ENCODE assay signal across 20 cellular contexts in genomic region chr17:28507567-28508195, GRCh38. TPM values are rescaled to one million over a fixed set of nuclear protein-coding genes. Genes with fewer than 3 reads are reported as not detected.
DNase-seq lines count a peak whose midpoint lies in the region; ATAC-seq, FAIRE-seq and TF ChIP-seq lines count a peak whose summit lies in the region.
"Had no signal": no experiment of that assay in that cellular context is flagged by ENCODE, and none has a peak within 500 bp of the region (broad histone marks: within the 10 kb centered on the region; RNA-seq: fewer than 3 reads in every experiment).

No MANE protein-coding gene starts in this region.

- H3K9ac ChIP-seq in HepG2 (ENCODE audit: insufficient read depth, low read depth, low read length) = no peak overlapping the region

- POLR2A ChIA-PET in HepG2 (lab: Yijun Ruan, JAX) = no interaction called here

- H3K36me3 Mint-ChIP-seq in activated T-cell treated with anti-CD3 and anti-CD28 coated beads, Interleukin-2, amount 50 U/mL, for 72 hours (ENCODE audit: insufficient read depth in 2 of 2) = no peaks in the 10 kb centered on the region
- no peaks in the 10 kb centered on the region for H3K36me3 Mint-ChIP-seq in stimulated activated memory B cell treated with anti-CD40 and anti-IgM and Interleukin-4, amounts not matched to agents 10 μg/mL and 1 μg/mL and 100 μg/mL, for 72 hours
- H3K36me3 Mint-ChIP-seq: CD4-positive, CD25-positive, alpha-beta regulatory T cell; mesothelial cell of epicardium had no signal

- no peaks in the 10 kb centered on the region for H3K9me3 Mint-ChIP-seq in activated T-cell treated with anti-CD3 and anti-CD28 coated beads, Interleukin-2, amount 50 U/mL, for 72 hours
- no peaks in the 10 kb centered on the region for H3K9me3 Mint-ChIP-seq in stimulated activated memory B cell treated with anti-CD40 and anti-IgM and Interleukin-4, amounts not matched to agents 10 μg/mL and 1 μg/mL and 100 μg/mL, for 72 hours
- H3K9me3 Mint-ChIP-seq: activated T-helper 2 cell treated with anti-CD3 and anti-CD28 coated beads, Interferon-gamma antibody, Interleukin-2, Interleukin-4, amounts not matched to agents 10 μg/mL and 5 μg/mL and 100 μg/mL, durations not matched to agents 14 hours and 24 hours and 36 hours; CD4-positive, CD25-positive, alpha-beta regulatory T cell; mesothelial cell of epicardium; neural crest cell had no signal

- intact Hi-C loops in HepG2 (cut with micrococcal nuclease; ENCODE audit: unreplicated experiment) (no loop called here), right lobe of liver (cut with DNase I) (no loop called here), breast epithelium (cut with DNase I; ENCODE audit: low total_unique reads) (no loop called here), left colon (cut with DNase I, micrococcal nuclease) (no loop called here)

- no TSS peak for BruUV-seq in HepG2 (replicated peaks; lab: Mats Ljungman, UMichigan)

- no peak overlapping the region for H3K4me2 ChIP-seq in HepG2 (ENCODE audit: low read depth, low read length)
- H3K4me2 ChIP-seq: A549 had no signal

- TF ChIP-seq EP300 in HepG2 (IDR thresholded peaks at IDR 0.05; ENCODE audit: low read depth in 2 of 2, low read length in 2 of 2) (no peak), HepG2 (CRISPR knock-in tag; IDR thresholded peaks at IDR 0.05; ENCODE audit: borderline replicate concordance) (no peak)

- CTCF ChIA-PET in HepG2 (lab: Yijun Ruan, JAX; ENCODE audit: low intra/inter-chr PET ratio, low total read pairs) = no interaction called here

- no peak for DNase-seq in HepG2 (ENCODE audit: low spot score)
- DNase-seq in right lobe of liver = no peak
- DNase-seq in breast epithelium (ENCODE audit: low spot score in 2 of 2) = peak in 1 of 2 donors; percentile 52
- peak in 1 of 2 donors; percentile 50 for DNase-seq in left colon
- DNase-seq in activated T-cell treated with anti-CD3 and anti-CD28 coated beads, Interleukin-2, amount 50 U/mL, for 72 hours = no peak
- no peak for DNase-seq in SIG-M5 (lab: John Stamatoyannopoulos, UW)
- no peak for DNase-seq in epidermal melanocyte (ENCODE audit: insufficient read length, low spot score)
- DNase-seq: activated CD4-positive, CD25-positive, alpha-beta regulatory T cell treated with anti-CD3 and anti-CD28 coated beads, Interleukin-2, amount 50 U/mL, for 72 hours; CD4-positive, CD25-positive, alpha-beta regulatory T cell; DMS79; NCI-H2029 had no signal

- H3K27me3 Mint-ChIP-seq in activated T-cell treated with anti-CD3 and anti-CD28 coated beads, Interleukin-2, amount 50 U/mL, for 72 hours (ENCODE audit: low read depth) = peaks cover 8% of the 10 kb centered on the region
- H3K27me3 Mint-ChIP-seq in stimulated activated memory B cell treated with anti-CD40 and anti-IgM and Interleukin-4, amounts not matched to agents 10 μg/mL and 1 μg/mL and 100 μg/mL, for 72 hours = peaks cover 50% of the 10 kb centered on the region

- H2AFZ ChIP-seq in HepG2 (ENCODE audit: low read length) = no peak overlapping the region

- H3K4me3 ChIP-seq in HepG2 (replicated peaks in 1 of 3; ENCODE audit: insufficient read depth in 1 of 3, low read depth in 2 of 3, low read length in 3 of 3) (no peak overlapping the region), right lobe of liver (no peak overlapping the region), breast epithelium (peak overlapping the region in 2 of 3 donors; percentile 21 to 48)
- H3K4me3 ChIP-seq: A549, thoracic aorta had no signal

- ATAC-seq in HepG2 (peak; percentile 21; the same call in 1 of the 3 replicates), right lobe of liver (no peak), left colon (peak; percentile 76)
- ATAC-seq in activated T-cell treated with anti-CD3 and anti-CD28 coated beads, Interleukin-2, amount 50 U/mL, for 72 hours (replicated peaks in 1 of 2) = no peak
- no peak for ATAC-seq in stimulated activated memory B cell treated with anti-CD40 and anti-IgM and Interleukin-4, amounts not matched to agents 10 μg/mL and 1 μg/mL and 100 μg/mL, for 72 hours

- TF ChIP-seq CTCF in HepG2 (CRISPR knock-in tag; IDR thresholded peaks at IDR 0.05) = no peak
- TF ChIP-seq CTCF in right lobe of liver (IDR thresholded peaks at IDR 0.05) = no peak
- no peak for TF ChIP-seq CTCF in breast epithelium (IDR thresholded peaks at IDR 0.05)

- H3K4me3 Mint-ChIP-seq in activated T-cell treated with anti-CD3 and anti-CD28 coated beads, Interleukin-2, amount 50 U/mL, for 72 hours = no peak overlapping the region
- H3K4me3 Mint-ChIP-seq in stimulated activated memory B cell treated with anti-CD40 and anti-IgM and Interleukin-4, amounts not matched to agents 10 μg/mL and 1 μg/mL and 100 μg/mL, for 72 hours = no peak overlapping the region
- H3K4me3 Mint-ChIP-seq: CD4-positive, CD25-positive, alpha-beta regulatory T cell; mesothelial cell of epicardium; neural crest cell had no signal

- no peak for FAIRE-seq in HepG2 (lab: Jason Lieb, UNC)
- FAIRE-seq: A549 had no signal

- WGBS in HepG2 (ENCODE audit: low lambda C conversion rate) = 31% methylated on average over 8 of the region's 24 CpGs
- 45% methylated on average over 9 of the region's 24 CpGs for WGBS in right lobe of liver (ENCODE audit: insufficient coverage, low coverage, low lambda C conversion rate, missing lambda C conversion rate)

- TF ChIP-seq RAD21 in HepG2 (CRISPR knock-in tag; IDR thresholded peaks at IDR 0.05) = no peak

- no peaks in the 10 kb centered on the region for H3K9me3 ChIP-seq in HepG2 (ENCODE audit: low read length)
- no peaks in the 10 kb centered on the region for H3K9me3 ChIP-seq in right lobe of liver
- H3K9me3 ChIP-seq in breast epithelium = no peaks in the 10 kb centered on the region
- H3K9me3 ChIP-seq: A549, thoracic aorta had no signal

- H3K79me2 ChIP-seq in HepG2 (ENCODE audit: insufficient read depth, low read length) = no peaks in the 10 kb centered on the region

- H3K4me1 Mint-ChIP-seq in activated T-cell treated with anti-CD3 and anti-CD28 coated beads, Interleukin-2, amount 50 U/mL, for 72 hours (ENCODE audit: low read depth) = no peaks in the 10 kb centered on the region
- no peaks in the 10 kb centered on the region for H3K4me1 Mint-ChIP-seq in stimulated activated memory B cell treated with anti-CD40 and anti-IgM and Interleukin-4, amounts not matched to agents 10 μg/mL and 1 μg/mL and 100 μg/mL, for 72 hours
- H3K4me1 Mint-ChIP-seq: CD4-positive, CD25-positive, alpha-beta regulatory T cell; neural crest cell had no signal

- no peak overlapping the region for H3K27ac ChIP-seq in HepG2 (ENCODE audit: extremely low read length, insufficient read depth, low read length)
- no peak overlapping the region for H3K27ac ChIP-seq in right lobe of liver
- H3K27ac ChIP-seq in breast epithelium = peak overlapping the region in 1 of 2 donors; percentile 43
- H3K27ac ChIP-seq: A549, thoracic aorta had no signal

- no peak overlapping the region for H3K27ac Mint-ChIP-seq in activated T-cell treated with anti-CD3 and anti-CD28 coated beads, Interleukin-2, amount 50 U/mL, for 72 hours
- no peak overlapping the region for H3K27ac Mint-ChIP-seq in stimulated activated memory B cell treated with anti-CD40 and anti-IgM and Interleukin-4, amounts not matched to agents 10 μg/mL and 1 μg/mL and 100 μg/mL, for 72 hours
- H3K27ac Mint-ChIP-seq: activated T-helper 2 cell treated with anti-CD3 and anti-CD28 coated beads, Interferon-gamma antibody, Interleukin-2, Interleukin-4, amounts not matched to agents 10 μg/mL and 5 μg/mL and 100 μg/mL, durations not matched to agents 14 hours and 24 hours and 36 hours; mesothelial cell of epicardium had no signal

- H4K20me1 ChIP-seq in HepG2 (ENCODE audit: insufficient read depth, low read length) = no peaks in the 10 kb centered on the region

- TF ChIP-seq POLR2A in HepG2 (IDR thresholded peaks at IDR 0.05; ENCODE audit: insufficient read depth in 1 of 2, low read depth in 2 of 2, low read length in 2 of 2) = no peak
- TF ChIP-seq POLR2A in right lobe of liver (IDR thresholded peaks at IDR 0.05) = no peak
- no peak for TF ChIP-seq POLR2A in breast epithelium (IDR thresholded peaks at IDR 0.05)

- H3K36me3 ChIP-seq in HepG2 (replicated peaks in 1 of 2; ENCODE audit: control insufficient read depth in 1 of 2, insufficient read depth in 2 of 2, low read length in 2 of 2) (no peaks in the 10 kb centered on the region), right lobe of liver (no peaks in the 10 kb centered on the region), breast epithelium (no peaks in the 10 kb centered on the region)
- H3K36me3 ChIP-seq: thoracic aorta had no signal

- H3K4me1 ChIP-seq in HepG2 (ENCODE audit: insufficient read depth, low read length) = no peaks in the 10 kb centered on the region
- H3K4me1 ChIP-seq in right lobe of liver = no peaks in the 10 kb centered on the region
- no peaks in the 10 kb centered on the region for H3K4me1 ChIP-seq in breast epithelium
- H3K4me1 ChIP-seq: A549 had no signal

- H3K27me3 ChIP-seq in HepG2 (ENCODE audit: control insufficient read depth in 1 of 2, insufficient read depth in 2 of 2, low read length in 2 of 2) (peaks cover 9 to 76% of the 10 kb centered on the region in 2 experiments; a peak in 4 of 5 replicates), right lobe of liver (no peaks in the 10 kb centered on the region), breast epithelium (peaks cover 0 to 19% of the 10 kb centered on the region in 2 donors)

- in situ Hi-C loops in HepG2 (cut with HindIII; ENCODE audit: extremely low pct_ligation_motif_present, low pct_unique_long_range_greater_than_20kb) = no loop called here

RNA-seq across cellular contexts. Expression of gene FOXN1, which starts 1.5 kb away (rescaled TPM):
- total RNA-seq in HepG2 (2016; rRNA removed; fragmentation: Illumina TruSeq; extraction: Trizol) = not detected in 2 replicates
- total RNA-seq in HepG2 (2016; cell fraction: cytosol; rRNA removed; fragmentation: Illumina TruSeq; extraction: Trizol; ENCODE audit: low read depth) = not detected in 2 replicates
- total RNA-seq in HepG2 (2016; cell fraction: insoluble cytoplasmic fraction; rRNA removed; fragmentation: Illumina TruSeq; extraction: Trizol) = not detected in 2 replicates
- total RNA-seq in HepG2 (2016; cell fraction: membrane; rRNA removed; fragmentation: Illumina TruSeq; extraction: Trizol) = not detected in 2 replicates
- not detected in 2 replicates for total RNA-seq in HepG2 (2016; cell fraction: nucleus; rRNA removed; fragmentation: Illumina TruSeq; extraction: Trizol)
- 0.01 TPM in 1 of 2 replicates, not detected in the other for polyA plus RNA-seq in HepG2 (2011; rRNA removed)
- not detected in 2 replicates for polyA plus RNA-seq in HepG2 (2011; cell fraction: cytosol; rRNA removed)
- polyA plus RNA-seq in HepG2 (2011; cell fraction: nucleus; rRNA removed) = 0.10 TPM in 1 of 2 replicates, not detected in the other
- polyA plus RNA-seq in HepG2 (2012) = 0.07 TPM in 1 of 2 replicates, not detected in the other
- polyA plus RNA-seq in HepG2 (2016; cell fraction: cytosol; fragmentation: Illumina TruSeq; extraction: Trizol; ENCODE audit: low read depth) = not detected in 2 replicates
- not detected in 2 replicates for polyA plus RNA-seq in HepG2 (2016; cell fraction: insoluble cytoplasmic fraction; fragmentation: Illumina TruSeq; extraction: Trizol; ENCODE audit: low read depth)
- polyA plus RNA-seq in HepG2 (2016; cell fraction: membrane; fragmentation: Illumina TruSeq; extraction: Trizol; ENCODE audit: low read depth) = not detected in 2 replicates
- polyA plus RNA-seq in HepG2 (2016; cell fraction: nucleus; fragmentation: Illumina TruSeq; extraction: Trizol; ENCODE audit: insufficient read depth, low read depth) = not detected in 2 replicates
- 0.30 TPM in 1 of 2 replicates, not detected in the other for polyA minus RNA-seq in HepG2 (2011; rRNA and poly(A)+ RNA removed; ENCODE audit: low replicate concordance)
- not detected in 2 replicates for polyA minus RNA-seq in HepG2 (2011; cell fraction: cytosol; rRNA and poly(A)+ RNA removed)
- polyA minus RNA-seq in HepG2 (2011; cell fraction: nucleus; rRNA and poly(A)+ RNA removed) = not detected in 2 replicates
- total RNA-seq in right lobe of liver = not detected
- total RNA-seq in breast epithelium = under 1 TPM in 1 of 3 donors, not detected in 2; 0.29 TPM
- total RNA-seq in left colon = under 1 TPM; 0.36 to 0.64 TPM
- not detected for total RNA-seq in activated T-cell treated with anti-CD3 and anti-CD28 coated beads, Interleukin-2, amount 50 U/mL, for 72 hours
- total RNA-seq: activated T-helper 2 cell treated with anti-CD3 and anti-CD28 coated beads, Interferon-gamma antibody, Interleukin-2, Interleukin-4, amounts not matched to agents 10 μg/mL and 5 μg/mL and 100 μg/mL, durations not matched to agents 14 hours and 24 hours and 36 hours; cardiac septum; CD4-positive, CD25-positive, alpha-beta regulatory T cell; kidney epithelial cell; neural crest cell; SK-MEL-5; thoracic aorta had no signal
- polyA plus RNA-seq: A549; CD4-positive, CD25-positive, alpha-beta regulatory T cell had no signal

RNA-seq across cellular contexts. Expression of gene SLC13A2, which starts 34.2 kb away (rescaled TPM):
- not detected in 2 replicates for total RNA-seq in HepG2 (2016; rRNA removed; fragmentation: Illumina TruSeq; extraction: Trizol)
- total RNA-seq in HepG2 (2016; cell fraction: cytosol; rRNA removed; fragmentation: Illumina TruSeq; extraction: Trizol; ENCODE audit: low read depth) = not detected in 2 replicates
- total RNA-seq in HepG2 (2016; cell fraction: insoluble cytoplasmic fraction; rRNA removed; fragmentation: Illumina TruSeq; extraction: Trizol) = not detected in 2 replicates
- total RNA-seq in HepG2 (2016; cell fraction: membrane; rRNA removed; fragmentation: Illumina TruSeq; extraction: Trizol) = not detected in 2 replicates
- total RNA-seq in HepG2 (2016; cell fraction: nucleus; rRNA removed; fragmentation: Illumina TruSeq; extraction: Trizol) = not detected in 2 replicates
- 0.07 TPM in 1 of 2 replicates, not detected in the other for polyA plus RNA-seq in HepG2 (2011; rRNA removed)
- not detected in 2 replicates for polyA plus RNA-seq in HepG2 (2011; cell fraction: cytosol; rRNA removed)
- not detected in 2 replicates for polyA plus RNA-seq in HepG2 (2011; cell fraction: nucleus; rRNA removed)
- polyA plus RNA-seq in HepG2 (2012) = not detected in 2 replicates
- polyA plus RNA-seq in HepG2 (2016; cell fraction: cytosol; fragmentation: Illumina TruSeq; extraction: Trizol; ENCODE audit: low read depth) = not detected in 2 replicates
- polyA plus RNA-seq in HepG2 (2016; cell fraction: insoluble cytoplasmic fraction; fragmentation: Illumina TruSeq; extraction: Trizol; ENCODE audit: low read depth) = not detected in 2 replicates
- not detected in 2 replicates for polyA plus RNA-seq in HepG2 (2016; cell fraction: membrane; fragmentation: Illumina TruSeq; extraction: Trizol; ENCODE audit: low read depth)
- polyA plus RNA-seq in HepG2 (2016; cell fraction: nucleus; fragmentation: Illumina TruSeq; extraction: Trizol; ENCODE audit: insufficient read depth, low read depth) = not detected in 2 replicates
- polyA minus RNA-seq in HepG2 (2011; rRNA and poly(A)+ RNA removed; ENCODE audit: low replicate concordance) = not detected in 2 replicates
- not detected in 2 replicates for polyA minus RNA-seq in HepG2 (2011; cell fraction: cytosol; rRNA and poly(A)+ RNA removed)
- polyA minus RNA-seq in HepG2 (2011; cell fraction: nucleus; rRNA and poly(A)+ RNA removed) = not detected in 2 replicates
- under 1 TPM; 0.09 to 0.49 (median 0.24) TPM for total RNA-seq in right lobe of liver
- 1 to 10 TPM in 1 of 3 donors, under 1 TPM in 1, not detected in 1; 0.66 to 4.0 TPM for total RNA-seq in breast epithelium
- 10 to 100 TPM; 24.4 to 26.5 TPM for total RNA-seq in left colon
- total RNA-seq in activated T-cell treated with anti-CD3 and anti-CD28 coated beads, Interleukin-2, amount 50 U/mL, for 72 hours = not detected
- total RNA-seq: activated T-helper 2 cell treated with anti-CD3 and anti-CD28 coated beads, Interferon-gamma antibody, Interleukin-2, Interleukin-4, amounts not matched to agents 10 μg/mL and 5 μg/mL and 100 μg/mL, durations not matched to agents 14 hours and 24 hours and 36 hours; cardiac septum; CD4-positive, CD25-positive, alpha-beta regulatory T cell; kidney epithelial cell; mesothelial cell of epicardium; neural crest cell; SK-MEL-5; thoracic aorta had no signal
- polyA plus RNA-seq: CD4-positive, CD25-positive, alpha-beta regulatory T cell had no signal

RNA-seq across cellular contexts. Expression of gene UNC119, which starts 44.7 kb away (rescaled TPM):
- total RNA-seq in HepG2 (2016; rRNA removed; fragmentation: Illumina TruSeq; extraction: Trizol) = 7.8 and 10.4 TPM in 2 replicates
- 5.0 and 5.9 TPM in 2 replicates for total RNA-seq in HepG2 (2016; cell fraction: cytosol; rRNA removed; fragmentation: Illumina TruSeq; extraction: Trizol; ENCODE audit: low read depth)
- total RNA-seq in HepG2 (2016; cell fraction: insoluble cytoplasmic fraction; rRNA removed; fragmentation: Illumina TruSeq; extraction: Trizol) = 8.0 and 10.9 TPM in 2 replicates
- total RNA-seq in HepG2 (2016; cell fraction: membrane; rRNA removed; fragmentation: Illumina TruSeq; extraction: Trizol) = 7.4 and 9.1 TPM in 2 replicates
- total RNA-seq in HepG2 (2016; cell fraction: nucleus; rRNA removed; fragmentation: Illumina TruSeq; extraction: Trizol) = 9.3 and 10.1 TPM in 2 replicates
- polyA plus RNA-seq in HepG2 (2011; rRNA removed) = 57.6 and 63.1 TPM in 2 replicates
- polyA plus RNA-seq in HepG2 (2011; cell fraction: cytosol; rRNA removed) = 25.1 and 34.9 TPM in 2 replicates
- 72.7 and 85.1 TPM in 2 replicates for polyA plus RNA-seq in HepG2 (2011; cell fraction: nucleus; rRNA removed)
- polyA plus RNA-seq in HepG2 (2012) = 7.3 and 9.0 TPM in 2 replicates
- 6.0 and 6.7 TPM in 2 replicates for polyA plus RNA-seq in HepG2 (2016; cell fraction: cytosol; fragmentation: Illumina TruSeq; extraction: Trizol; ENCODE audit: low read depth)
- 12.0 and 13.5 TPM in 2 replicates for polyA plus RNA-seq in HepG2 (2016; cell fraction: insoluble cytoplasmic fraction; fragmentation: Illumina TruSeq; extraction: Trizol; ENCODE audit: low read depth)
- polyA plus RNA-seq in HepG2 (2016; cell fraction: membrane; fragmentation: Illumina TruSeq; extraction: Trizol; ENCODE audit: low read depth) = 9.2 and 10.9 TPM in 2 replicates
- 18.0 and 19.4 TPM in 2 replicates for polyA plus RNA-seq in HepG2 (2016; cell fraction: nucleus; fragmentation: Illumina TruSeq; extraction: Trizol; ENCODE audit: insufficient read depth, low read depth)
- polyA minus RNA-seq in HepG2 (2011; rRNA and poly(A)+ RNA removed; ENCODE audit: low replicate concordance) = 33.6 and 62.8 TPM in 2 replicates
- polyA minus RNA-seq in HepG2 (2011; cell fraction: cytosol; rRNA and poly(A)+ RNA removed) = 6.5 and 12.7 TPM in 2 replicates
- 30.0 and 33.3 TPM in 2 replicates for polyA minus RNA-seq in HepG2 (2011; cell fraction: nucleus; rRNA and poly(A)+ RNA removed)
- total RNA-seq in right lobe of liver = 10 to 100 TPM; 11.5 to 37.8 (median 13.1) TPM
- 10 to 100 TPM; 19.2 to 34.1 (median 32.9) TPM for total RNA-seq in breast epithelium
- total RNA-seq in left colon = 10 to 100 TPM; 26.7 to 32.4 TPM
- 10 to 100 TPM; 45.3 to 53.8 TPM for total RNA-seq in activated T-cell treated with anti-CD3 and anti-CD28 coated beads, Interleukin-2, amount 50 U/mL, for 72 hours

Comparison
In these comparisons a context has a peak if more than half of its experiments do, and no peak if none do; other contexts are left out.
1. ATAC-seq: peak in HepG2 (single experiment) and left colon (single experiment); none in right lobe of liver (0 of 4), activated T-cell treated with anti-CD3 and anti-CD28 coated beads, Interleukin-2, amount 50 U/mL, for 72 hours (0 of 2) and stimulated activated memory B cell treated with anti-CD40 and anti-IgM and Interleukin-4, amounts not matched to agents 10 μg/mL and 1 μg/mL and 100 μg/mL, for 72 hours (single experiment).
2. H3K4me3 ChIP-seq: peak in breast epithelium (2 of 3); none in HepG2 (0 of 3) and right lobe of liver (0 of 3).
3. RNA of gene SLC13A2, which starts 34.2 kb away (total RNA-seq): 24.4 to 26.5 TPM in left colon; 0.66 to 4.0 TPM in breast epithelium, 0.09 to 0.49 TPM in right lobe of liver, not detected in HepG2 and not detected in activated T-cell treated with anti-CD3 and anti-CD28 coated beads, Interleukin-2, amount 50 U/mL, for 72 hours; every median in the first group is over 4 times any median in the second.